In the genomic region with DNA sequence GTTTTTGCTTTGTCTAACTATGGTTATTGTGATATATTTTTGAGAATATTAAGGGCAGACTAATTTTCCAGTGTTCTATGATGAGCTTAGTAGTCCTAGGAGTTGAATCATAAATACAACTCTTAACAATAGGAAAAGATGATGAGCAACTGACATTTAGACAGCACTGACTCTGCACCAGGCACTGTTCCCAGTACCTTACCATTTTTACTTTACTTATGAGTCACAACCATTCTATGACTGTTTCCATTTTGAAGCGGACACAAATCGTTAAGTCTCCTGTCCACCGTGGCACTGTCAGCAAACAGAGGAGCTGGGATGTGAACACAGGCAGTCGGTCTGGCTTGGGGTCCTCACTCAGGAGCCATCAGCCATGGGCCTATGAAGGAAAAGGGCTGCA, we compare ENCODE assay signal across 22 cellular contexts. TPM values are rescaled to one million over a fixed set of nuclear protein-coding genes. Genes with fewer than 3 reads are reported as not detected.
DNase-seq lines count a peak whose midpoint lies in the region; ATAC-seq lines count a peak whose summit lies in the region.
"Had no signal": no experiment of that assay in that cellular context is flagged by ENCODE, and none has a peak within 500 bp of the region (broad histone marks: within the 10 kb centered on the region; RNA-seq: fewer than 3 reads in every experiment).

No MANE protein-coding gene starts in this region.

- no peak overlapping the region for H2BK120ac ChIP-seq in mesenchymal stem cell (ENCODE audit: low read depth, low read length)

- no peaks in the 10 kb centered on the region for H3K79me1 ChIP-seq in mesenchymal stem cell (replicated peaks; ENCODE audit: low read length, poor library complexity, severe bottlenecking)

- WGBS in mesenchymal stem cell: 76% methylated on average over 4 of the region's 4 CpGs

- no peak overlapping the region for H2AFZ ChIP-seq in mesenchymal stem cell (ENCODE audit: low read depth, low read length)

- H3K14ac ChIP-seq in mesenchymal stem cell (ENCODE audit: low read length in 2 of 2): no peak overlapping the region

- H3K4me1 Mint-ChIP-seq in T-helper 2 cell treated with Interferon-gamma antibody and Interleukin-4, amounts not matched to agents 5 μg/mL and 100 μg/mL, for 36 hours (ENCODE audit: low read depth): peaks cover 6% of the 10 kb centered on the region
- peaks cover 15% of the 10 kb centered on the region for H3K4me1 Mint-ChIP-seq in activated naive CD8-positive, alpha-beta T cell treated with anti-CD3 and anti-CD28 coated beads for 36 hours
- H3K4me1 Mint-ChIP-seq: nephron progenitor cell had no signal

- H3K18ac ChIP-seq in mesenchymal stem cell (ENCODE audit: low read depth in 1 of 2, low read length in 2 of 2): no peak overlapping the region

- no peak overlapping the region for H3K4ac ChIP-seq in mesenchymal stem cell (ENCODE audit: low read depth in 1 of 2, low read length in 2 of 2)

- H3K9me3 ChIP-seq in mesenchymal stem cell (ENCODE audit: control insufficient read depth, low read length): no peaks in the 10 kb centered on the region
- H3K9me3 ChIP-seq: lower lobe of right lung had no signal

- no peak overlapping the region for H2AK5ac ChIP-seq in mesenchymal stem cell (ENCODE audit: low read length, severe bottlenecking)

- H4K91ac ChIP-seq in mesenchymal stem cell (ENCODE audit: low read length): no peak overlapping the region

- H3K36me3 ChIP-seq in mesenchymal stem cell (ENCODE audit: control insufficient read depth in 1 of 2, insufficient read depth in 2 of 2, low read depth in 1 of 2, low read length in 2 of 2): no peaks in the 10 kb centered on the region
- H3K36me3 ChIP-seq: lower lobe of right lung had no signal

- no peaks in the 10 kb centered on the region for H3K4me1 ChIP-seq in mesenchymal stem cell (ENCODE audit: control insufficient read depth, insufficient read depth, low read depth, low read length)
- H3K4me1 ChIP-seq: lower lobe of right lung had no signal

- no peaks in the 10 kb centered on the region for H3K36me3 Mint-ChIP-seq in T-helper 2 cell treated with Interferon-gamma antibody and Interleukin-4, amounts not matched to agents 5 μg/mL and 100 μg/mL, for 36 hours (ENCODE audit: low read depth)
- H3K36me3 Mint-ChIP-seq in activated naive CD8-positive, alpha-beta T cell treated with anti-CD3 and anti-CD28 coated beads for 36 hours: no peaks in the 10 kb centered on the region

- H3K4me3 ChIP-seq in mesenchymal stem cell (ENCODE audit: insufficient read depth in 1 of 2, low read depth in 1 of 2, low read length in 2 of 2): no peak overlapping the region
- H3K4me3 ChIP-seq: coronary artery, lower lobe of right lung had no signal

- peaks cover 3% of the 10 kb centered on the region for H3K27me3 Mint-ChIP-seq in T-helper 2 cell treated with Interferon-gamma antibody and Interleukin-4, amounts not matched to agents 5 μg/mL and 100 μg/mL, for 36 hours (ENCODE audit: low read depth)
- peaks cover 18% of the 10 kb centered on the region for H3K27me3 Mint-ChIP-seq in activated naive CD8-positive, alpha-beta T cell treated with anti-CD3 and anti-CD28 coated beads for 36 hours

- H3K27ac Mint-ChIP-seq in T-helper 2 cell treated with Interferon-gamma antibody and Interleukin-4, amounts not matched to agents 5 μg/mL and 100 μg/mL, for 36 hours: no peak overlapping the region
- no peak overlapping the region for H3K27ac Mint-ChIP-seq in activated naive CD8-positive, alpha-beta T cell treated with anti-CD3 and anti-CD28 coated beads for 36 hours
- H3K27ac Mint-ChIP-seq: nephron progenitor cell had no signal

- peak overlapping the region; percentile 8 for H3K9ac ChIP-seq in mesenchymal stem cell (ENCODE audit: low read length)

- no peaks in the 10 kb centered on the region for H3K9me3 Mint-ChIP-seq in T-helper 2 cell treated with Interferon-gamma antibody and Interleukin-4, amounts not matched to agents 5 μg/mL and 100 μg/mL, for 36 hours
- H3K9me3 Mint-ChIP-seq in activated naive CD8-positive, alpha-beta T cell treated with anti-CD3 and anti-CD28 coated beads for 36 hours: no peaks in the 10 kb centered on the region
- H3K9me3 Mint-ChIP-seq: nephron progenitor cell had no signal

- no peak overlapping the region for H2BK12ac ChIP-seq in mesenchymal stem cell (ENCODE audit: low read length in 2 of 2)

- H3K27ac ChIP-seq in mesenchymal stem cell (ENCODE audit: low read length, poor library complexity, severe bottlenecking): no peak overlapping the region
- H3K27ac ChIP-seq: coronary artery, lower lobe of right lung had no signal

- H3K4me2 ChIP-seq in mesenchymal stem cell (ENCODE audit: low read length, poor library complexity, severe bottlenecking): no peak overlapping the region

- no peak overlapping the region for H2BK5ac ChIP-seq in mesenchymal stem cell (ENCODE audit: low read depth, low read length, poor library complexity, severe bottlenecking)

- DNase-seq in T-helper 2 cell treated with Interferon-gamma antibody and Interleukin-4, amounts not matched to agents 5 μg/mL and 100 μg/mL, for 36 hours (ENCODE audit: low spot score): peak; percentile 14
- DNase-seq in T-helper 2 cell (no peak), HCEC 1CT (peak; percentile 54), mesenchymal stem cell (no peak), NAMALWA (ENCODE audit: low spot score) (no peak)
- peak; percentile 17 for DNase-seq in activated naive CD8-positive, alpha-beta T cell treated with anti-CD3 and anti-CD28 coated beads for 36 hours
- DNase-seq: amniotic stem cell; KBM-7; lower lobe of right lung; NCI-H146; NCI-H69; nephron progenitor cell; retina; SHP77 treated with DMSO at 0.1 percent for 48 hours; stimulated activated CD4-positive, alpha-beta T cell treated with anti-CD3 and anti-CD28 coated beads, Interleukin-4, amount 100 ng/mL, for 4 hours; stimulated activated naive CD4-positive, alpha-beta T cell; T-helper 9 cell had no signal

- no peak overlapping the region for H3K23ac ChIP-seq in mesenchymal stem cell (ENCODE audit: low read length in 2 of 2)

- H2BK15ac ChIP-seq in mesenchymal stem cell (ENCODE audit: low read depth, poor library complexity, severe bottlenecking): no peak overlapping the region

- H4K8ac ChIP-seq in mesenchymal stem cell (ENCODE audit: low read length): no peak overlapping the region

- ATAC-seq in GM21717 (IDR thresholded peaks at IDR 0.05; ENCODE audit: unreplicated experiment) (no peak), GM18498 (IDR thresholded peaks at IDR 0.05; ENCODE audit: unreplicated experiment) (no peak)
- ATAC-seq: lower lobe of right lung had no signal

- H3K4me3 Mint-ChIP-seq in T-helper 2 cell treated with Interferon-gamma antibody and Interleukin-4, amounts not matched to agents 5 μg/mL and 100 μg/mL, for 36 hours: no peak overlapping the region
- no peak overlapping the region for H3K4me3 Mint-ChIP-seq in activated naive CD8-positive, alpha-beta T cell treated with anti-CD3 and anti-CD28 coated beads for 36 hours
- H3K4me3 Mint-ChIP-seq: nephron progenitor cell had no signal

- peaks cover 18 to 22% of the 10 kb centered on the region in 2 experiments for H3K27me3 ChIP-seq in mesenchymal stem cell (ENCODE audit: control insufficient read depth in 1 of 2, insufficient read depth in 1 of 2, low read length in 2 of 2)

RNA-seq across cellular contexts. Expression of a gene that starts 3.4 kb away (rescaled TPM):
- not detected for total RNA-seq in activated naive CD8-positive, alpha-beta T cell treated with anti-CD3 and anti-CD28 coated beads for 36 hours
- polyA plus RNA-seq in mesenchymal stem cell (2013, experiment 1 of 2): not detected
- polyA plus RNA-seq in mesenchymal stem cell (2013, experiment 2 of 2): not detected
- total RNA-seq: A673, H4, lower lobe of right lung had no signal

RNA-seq across cellular contexts. Expression of a gene that starts 24.5 kb away (rescaled TPM):
- total RNA-seq in activated naive CD8-positive, alpha-beta T cell treated with anti-CD3 and anti-CD28 coated beads for 36 hours: not detected
- not detected for polyA plus RNA-seq in mesenchymal stem cell (2013, experiment 1 of 2)
- polyA plus RNA-seq in mesenchymal stem cell (2013, experiment 2 of 2): not detected
- total RNA-seq: A673, H4, lower lobe of right lung had no signal

RNA-seq across cellular contexts. Expression of a gene that starts 32.3 kb away (rescaled TPM):
- total RNA-seq in activated naive CD8-positive, alpha-beta T cell treated with anti-CD3 and anti-CD28 coated beads for 36 hours: not detected
- not detected for polyA plus RNA-seq in mesenchymal stem cell (2013, experiment 1 of 2)
- polyA plus RNA-seq in mesenchymal stem cell (2013, experiment 2 of 2): not detected
- total RNA-seq: A673, H4, lower lobe of right lung had no signal

RNA-seq across cellular contexts. Expression of a gene that starts 58.1 kb away (rescaled TPM):
- not detected for total RNA-seq in activated naive CD8-positive, alpha-beta T cell treated with anti-CD3 and anti-CD28 coated beads for 36 hours
- not detected for polyA plus RNA-seq in mesenchymal stem cell (2013, experiment 1 of 2)
- polyA plus RNA-seq in mesenchymal stem cell (2013, experiment 2 of 2): not detected
- total RNA-seq: A673, H4 had no signal

Comparison
In these comparisons a context has a peak if more than half of its experiments do, and no peak if none do; other contexts are left out.
1. DNase-seq: peak in T-helper 2 cell treated with Interferon-gamma antibody and Interleukin-4, amounts not matched to agents 5 μg/mL and 100 μg/mL, for 36 hours (single experiment), HCEC 1CT (single experiment) and activated naive CD8-positive, alpha-beta T cell treated with anti-CD3 and anti-CD28 coated beads for 36 hours (single experiment); none in T-helper 2 cell (0 of 5), mesenchymal stem cell (single experiment) and NAMALWA (single experiment).